Comparison of ENCODE assay signal across 10 cellular contexts in the genomic region with DNA sequence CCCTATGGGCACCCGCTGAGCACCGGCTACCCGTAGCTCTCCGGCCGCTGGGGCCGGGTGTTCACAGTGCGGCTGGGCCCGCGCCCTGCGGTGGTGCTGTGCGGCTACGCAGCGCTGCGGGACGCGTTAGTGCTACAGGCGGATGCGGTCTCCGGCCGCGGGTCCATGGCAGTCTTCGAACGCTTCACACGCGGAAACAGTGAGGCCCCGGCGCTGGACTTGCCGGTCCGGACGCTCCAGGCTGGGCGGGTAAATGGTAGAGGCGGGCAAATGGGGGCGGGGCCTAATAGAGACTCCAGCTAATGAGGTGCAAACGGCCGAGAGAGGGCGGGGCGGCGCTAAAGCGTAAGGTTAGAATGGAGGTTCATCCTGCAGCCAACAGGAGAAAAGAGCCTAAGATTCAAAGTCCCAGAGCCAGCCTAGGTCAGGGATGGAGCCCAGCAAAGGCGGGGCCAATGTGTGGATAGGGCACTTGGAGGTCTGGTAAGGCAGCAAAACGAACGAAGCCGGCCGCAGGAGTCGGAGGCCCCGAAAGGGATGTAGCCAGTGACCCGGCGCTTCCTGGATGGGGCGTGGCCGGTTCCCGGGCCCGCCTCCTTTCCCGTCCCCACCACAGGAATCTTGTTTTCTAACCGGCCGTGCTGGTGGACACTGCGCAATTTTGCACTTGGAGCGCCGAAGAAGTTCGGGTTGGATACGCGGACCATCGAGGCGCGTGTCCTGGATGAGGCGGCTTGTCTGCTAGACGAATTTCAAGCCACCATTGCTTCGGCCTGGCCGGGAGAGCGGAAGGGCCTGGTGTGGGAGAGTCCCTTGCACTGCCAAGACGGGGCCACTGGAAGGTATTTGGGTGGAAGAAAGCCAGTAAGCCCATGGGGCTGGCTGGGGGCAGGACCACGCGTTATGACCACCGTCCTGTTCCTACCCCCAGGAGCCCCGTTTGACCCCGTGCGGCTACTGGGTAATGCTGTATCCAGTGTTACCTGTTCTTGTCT. TPM values are rescaled to one million over a fixed set of nuclear protein-coding genes. Genes with fewer than 3 reads are reported as not detected.
DNase-seq lines count a peak whose midpoint lies in the region; ATAC-seq and TF ChIP-seq lines count a peak whose summit lies in the region.
"Not testable (repeated sequence)": the region's sequence is repeated elsewhere in the genome, so short reads cannot be mapped to it uniquely, and the experiment has no call there.
"Had no signal": no experiment of that assay in that cellular context is flagged by ENCODE, and none has a peak within 500 bp of the region (broad histone marks: within the 10 kb centered on the region; RNA-seq: fewer than 3 reads in every experiment).

No MANE protein-coding gene starts in this region.

- H3K27me3 ChIP-seq in GM23338 (ENCODE audit: insufficient read depth); aorta (ENCODE audit: control insufficient read depth in 1 of 2, insufficient read depth in 2 of 2, low read length in 1 of 2): not testable (repeated sequence)

- H3K79me2 ChIP-seq in GM23338 (replicated peaks; ENCODE audit: insufficient read depth), result not testable (repeated sequence)

- peak overlapping the region; percentile 93 for H3K27ac Mint-ChIP-seq in GM23338
- peak overlapping the region in 2 of 6 donors; percentile 70 to 76 for H3K27ac Mint-ChIP-seq in naive B cell

- H3K36me3 ChIP-seq in GM23338 (ENCODE audit: insufficient read depth); aorta (ENCODE audit: control insufficient read depth in 1 of 2, insufficient read depth in 2 of 2, low read length in 1 of 2): not testable (repeated sequence)

- intact Hi-C loops in aorta (cut with DNase I), result not testable (repeated sequence)

- H3K4me2 ChIP-seq in GM23338, result peak overlapping the region; percentile 74

- H2AFZ ChIP-seq in GM23338, result not testable (repeated sequence)

- H3K4me3 Mint-ChIP-seq in GM23338 (peak overlapping the region; percentile 82), naive B cell (peak overlapping the region; percentile 77 to 96 (median 91))

- peaks cover 23% of the 10 kb centered on the region for H3K4me1 Mint-ChIP-seq in GM23338
- peaks cover 6 to 11% (median 9%) of the 10 kb centered on the region in 3 donors for H3K4me1 Mint-ChIP-seq in naive B cell

- peak; percentile 84 for DNase-seq in GM23338 (ENCODE audit: low spot score)
- DNase-seq in T-helper 1 cell, result peak in 3 of 5 donors; percentile 33 to 54 (median 37)
- peak; percentile 37 for DNase-seq in activated naive CD4-positive, alpha-beta T cell treated with Interleukin-2 at 50 U/mL for 16 hours
- peak; percentile 9 for DNase-seq in effector CD4-positive, alpha-beta T cell
- DNase-seq in hypothalamus (lab: John Stamatoyannopoulos, UW), result peak in 33 of 51 donors; percentile 1 to 65 (median 20)
- DNase-seq in naive B cell, result peak; percentile 17
- DNase-seq in stimulated activated CD4-positive, alpha-beta T cell treated with anti-CD3 and anti-CD28 coated beads, Interleukin-12 subunit alpha, Interleukin-12 subunit beta, amount 100 ng/mL, for 24 hours (ENCODE audit: low read depth in 2 of 2), result peak; percentile 24 to 39
- peak; percentile 80 to 83 for DNase-seq in aorta

- ATAC-seq in GM23338, result peak; percentile 89
- peak; percentile 97 to 98 for ATAC-seq in naive B cell (ENCODE audit: low read depth in 2 of 2)
- peak; percentile 96 for ATAC-seq in aorta (ENCODE audit: low FRiP score)

- H3K27ac ChIP-seq in GM23338 (ENCODE audit: low read depth), result peak overlapping the region; percentile 95
- not testable (repeated sequence) for H3K27ac ChIP-seq in aorta (ENCODE audit: low read depth in 1 of 2, low read length in 2 of 2)

- 11 to 12% methylated on average over 64 of the region's 76 CpGs for WGBS in aorta, 2 donors

- not testable (repeated sequence) for H3K4me1 ChIP-seq in GM23338 (ENCODE audit: insufficient read depth); aorta (ENCODE audit: control insufficient read depth in 1 of 2, insufficient read depth in 2 of 2, low read length in 2 of 2)

- not testable (repeated sequence) for H4K20me1 ChIP-seq in GM23338 (replicated peaks; ENCODE audit: insufficient read depth)

- not testable (repeated sequence) for H3K36me3 Mint-ChIP-seq in GM23338 (ENCODE audit: low read depth); naive B cell

- H3K9me3 Mint-ChIP-seq in GM23338, naive B cell: not testable (repeated sequence)

- TF ChIP-seq CTCF in GM23338 (conservative IDR thresholded peaks at IDR 0.05; ENCODE audit: low read depth in 2 of 2), result not testable (repeated sequence)

- peak overlapping the region; percentile 63 for H3K4me3 ChIP-seq in GM23338
- H3K4me3 ChIP-seq in aorta (ENCODE audit: low read length in 2 of 2), result not testable (repeated sequence)

- not testable (repeated sequence) for H3F3A ChIP-seq in GM23338 (replicated peaks; ENCODE audit: low read depth)

- H3K27me3 Mint-ChIP-seq in GM23338 (ENCODE audit: insufficient read depth, low read depth, poor library complexity), result peaks cover 21% of the 10 kb centered on the region
- peaks cover 33 to 65% (median 44%) of the 10 kb centered on the region in 3 donors for H3K27me3 Mint-ChIP-seq in naive B cell

- H3K9me3 ChIP-seq in aorta (ENCODE audit: control insufficient read depth, low read length), result not testable (repeated sequence)

- not testable (repeated sequence) for H3K9me2 ChIP-seq in GM23338 (ENCODE audit: insufficient read depth)

TF ChIP-seq in GM23338, 12 proteins besides CTCF, POLR2A, EP300 and RAD21:
- peak; percentile 19; the same call in 1 of the 2 replicates for TF ChIP-seq POLR2AphosphoS5 (IDR thresholded peaks at IDR 0.05; ENCODE audit: low read depth)
TF ChIP-seq in GM23338: peak in this region for 1; not testable (repeated sequence) for 11.

RNA-seq across cellular contexts. Expression of a gene that starts 21.5 kb away (rescaled TPM):
- total RNA-seq in GM23338 (2014; rRNA removed; shearing (Covaris generic)), result not detected in 2 replicates
- polyA plus RNA-seq in GM23338 (2016; fragmentation: Nextera tagmentation; extraction: Ambion mirVana), result 0.99 and 1.1 TPM in 2 replicates
- under 1 TPM in 1 of 6 donors, not detected in 5; 0.13 TPM for polyA plus RNA-seq in naive B cell (ENCODE audit: low read depth in 6 of 6)
- not detected for total RNA-seq in aorta
- not detected for polyA plus RNA-seq in aorta
- total RNA-seq: M059J, subcutaneous adipose tissue had no signal

RNA-seq across cellular contexts. Expression of a gene that starts 47.4 kb away (rescaled TPM):
- 0.35 and 0.50 TPM in 2 replicates for total RNA-seq in GM23338 (2014; rRNA removed; shearing (Covaris generic))
- 0.27 and 0.40 TPM in 2 replicates for polyA plus RNA-seq in GM23338 (2016; fragmentation: Nextera tagmentation; extraction: Ambion mirVana)
- not detected for polyA plus RNA-seq in naive B cell (ENCODE audit: low read depth in 6 of 6)
- total RNA-seq in aorta, result not detected
- polyA plus RNA-seq in aorta, result not detected
- total RNA-seq: M059J, subcutaneous adipose tissue had no signal

RNA-seq across cellular contexts. Expression of a gene that starts 57.3 kb away (rescaled TPM):
- total RNA-seq in GM23338 (2014; rRNA removed; shearing (Covaris generic)), result 272 and 315 TPM in 2 replicates
- polyA plus RNA-seq in GM23338 (2016; fragmentation: Nextera tagmentation; extraction: Ambion mirVana) (130 and 137 TPM in 2 replicates), naive B cell (ENCODE audit: low read depth in 6 of 6) (not detected), aorta (10 to 100 TPM in 1 of 2 donors, not detected in 1; 11.5 TPM)
- 1 to 10 TPM; 1.7 to 2.5 TPM for total RNA-seq in aorta

Comparison
In these comparisons a context has a peak if more than half of its experiments do, and no peak if none do; other contexts are left out.
1. DNase-seq: peak in every context shown above with its lines; median percentile 84 in GM23338; 82 in aorta; 37 in T-helper 1 cell; 37 in activated naive CD4-positive, alpha-beta T cell treated with Interleukin-2 at 50 U/mL for 16 hours; 32 in stimulated activated CD4-positive, alpha-beta T cell treated with anti-CD3 and anti-CD28 coated beads, Interleukin-12 subunit alpha, Interleukin-12 subunit beta, amount 100 ng/mL, for 24 hours; 20 in hypothalamus; 17 in naive B cell; 9 in effector CD4-positive, alpha-beta T cell.
2. RNA of a gene that starts 57.3 kb away (polyA plus RNA-seq): 130 to 137 TPM in GM23338; 11.5 TPM in aorta and not detected in naive B cell; every median in the first group is over 10 times any median in the second.
3. Peak in every context shown above with its lines, with median percentiles within 50 percentile points of each other: ATAC-seq.